Comparison of ENCODE assay signal across 9 cellular contexts in genomic region chrX:37686348-37686736, GRCh38. TPM values are rescaled to one million over a fixed set of nuclear protein-coding genes. Genes with fewer than 3 reads are reported as not detected.
A peak's percentile ranks its signal among the peaks of the same experiment; 100 is the strongest.
DNase-seq lines count a peak whose midpoint lies in the region; ATAC-seq, FAIRE-seq and TF ChIP-seq lines count a peak whose summit lies in the region.
"Had no signal": no experiment of that assay in that cellular context is flagged by ENCODE, and none has a peak within 500 bp of the region (broad histone marks: within the 10 kb centered on the region; RNA-seq: fewer than 3 reads in every experiment).

No MANE protein-coding gene starts in this region.

- H3K27ac ChIP-seq in colonic mucosa = peak overlapping the region; percentile 75
- no peak overlapping the region for H3K27ac ChIP-seq in substantia nigra (ENCODE audit: low read depth, low read length, poor library complexity, severe bottlenecking)
- H3K27ac ChIP-seq: neutrophil had no signal

- H3K4me3 ChIP-seq in Caco-2 (ENCODE audit: low read depth, low read length) = peak overlapping the region; percentile 48
- H3K4me3 ChIP-seq in colonic mucosa = peak overlapping the region; percentile 38

- H3K36me3 Mint-ChIP-seq in Caco-2 (ENCODE audit: insufficient read depth, unreplicated experiment) (no peaks in the 10 kb centered on the region), nephron (ENCODE audit: low read depth) (no peaks in the 10 kb centered on the region)

- no peak for TF ChIP-seq CTCF in Caco-2 (IDR thresholded peaks at IDR 0.05; ENCODE audit: insufficient read depth in 1 of 2, low read depth in 1 of 2, low read length in 1 of 2, severe bottlenecking in 1 of 2, unreplicated experiment in 1 of 2)
- no peak for TF ChIP-seq CTCF in colonic mucosa (IDR thresholded peaks at IDR 0.05)
- no peak for TF ChIP-seq CTCF in nephron (IDR thresholded peaks at IDR 0.05; ENCODE audit: unreplicated experiment in 3 of 3)

- H3K4me1 Mint-ChIP-seq in Caco-2 (ENCODE audit: low read depth, unreplicated experiment) (no peaks in the 10 kb centered on the region), nephron (peaks cover 10% of the 10 kb centered on the region)

- no peaks in the 10 kb centered on the region for H3K9me3 Mint-ChIP-seq in Caco-2 (ENCODE audit: unreplicated experiment)
- no peaks in the 10 kb centered on the region for H3K9me3 Mint-ChIP-seq in nephron

- CTCF ChIA-PET in Caco-2 (lab: Charles Lee) = no interaction called here

- no peaks in the 10 kb centered on the region for H3K36me3 ChIP-seq in Caco-2 (ENCODE audit: control insufficient read depth, insufficient read depth, low read length)
- H3K36me3 ChIP-seq in colonic mucosa = no peaks in the 10 kb centered on the region
- H3K36me3 ChIP-seq: neutrophil had no signal

- no peaks in the 10 kb centered on the region for H3K27me3 Mint-ChIP-seq in Caco-2 (ENCODE audit: insufficient read depth, unreplicated experiment)
- peaks cover 5% of the 10 kb centered on the region for H3K27me3 Mint-ChIP-seq in nephron (ENCODE audit: low read depth)

- peak overlapping the region; percentile 29 to 73 for H3K9ac ChIP-seq in colonic mucosa (ENCODE audit: low read depth in 2 of 2, low read length in 2 of 2)

- H3K9me3 ChIP-seq in Caco-2 (no peaks in the 10 kb centered on the region), colonic mucosa (no peaks in the 10 kb centered on the region)
- H3K9me3 ChIP-seq: neutrophil had no signal

- ATAC-seq in HG03469 (IDR thresholded peaks at IDR 0.05; ENCODE audit: unreplicated experiment) = no peak

- H3K27ac Mint-ChIP-seq in Caco-2 (ENCODE audit: unreplicated experiment) = no peak overlapping the region
- H3K27ac Mint-ChIP-seq in nephron = no peak overlapping the region

- H3K4me1 ChIP-seq in Caco-2 = no peaks in the 10 kb centered on the region
- H3K4me1 ChIP-seq in colonic mucosa = no peaks in the 10 kb centered on the region

- H3K4me3 Mint-ChIP-seq in Caco-2 (ENCODE audit: unreplicated experiment) = peak overlapping the region; percentile 77
- H3K4me3 Mint-ChIP-seq in nephron = peak overlapping the region; percentile 76 to 79 (median 78)

- H3K27me3 ChIP-seq in Caco-2 (replicated peaks; ENCODE audit: control insufficient read depth, insufficient read depth, low read length) (no peaks in the 10 kb centered on the region), colonic mucosa (no peaks in the 10 kb centered on the region)

- BruUV-seq in Caco-2 (replicated peaks; lab: Mats Ljungman, UMichigan) = no TSS peak

- intact Hi-C loops in Caco-2 (cut with micrococcal nuclease; ENCODE audit: unreplicated experiment) = no loop called here
- intact Hi-C loops in colonic mucosa (cut with DNase I) = no loop called here

- DNase-seq in Caco-2 = no peak
- peak; percentile 64 to 68 for DNase-seq in NCI-H526 (lab: John Stamatoyannopoulos, UW)
- DNase-seq in colonic mucosa = no peak
- no peak for DNase-seq in activated effector memory CD4-positive, alpha-beta T cell treated with Interleukin-2 at 50 U/mL for 16 hours
- DNase-seq in GM19239 (ENCODE audit: insufficient read length, low spot score) = no peak
- no peak for DNase-seq in substantia nigra (lab: John Stamatoyannopoulos, UW)

- FAIRE-seq in GM19239 (lab: Jason Lieb, UNC) = no peak

- POLR2A ChIA-PET in Caco-2 (lab: Charles Lee) = no interaction called here

RNA-seq across cellular contexts. Expression of gene XK, which starts 0.8 kb away (rescaled TPM):
- total RNA-seq in Caco-2 (2022) (1.7 and 2.6 TPM in 2 replicates), colonic mucosa (10 to 100 TPM; 25.2 to 27.8 TPM)

Comparison
In these comparisons a context has a peak if more than half of its experiments do, and no peak if none do; other contexts are left out.
1. DNase-seq: peak in NCI-H526 (2 of 2); none in Caco-2 (0 of 2), colonic mucosa (single experiment), activated effector memory CD4-positive, alpha-beta T cell treated with Interleukin-2 at 50 U/mL for 16 hours (single experiment), GM19239 (single experiment) and substantia nigra (0 of 49).